Comparison of ENCODE assay signal across 14 cellular contexts in genomic region chr10:21570761-21571521, GRCh38. TPM values are rescaled to one million over a fixed set of nuclear protein-coding genes. Genes with fewer than 3 reads are reported as not detected.
DNase-seq lines count a peak whose midpoint lies in the region; ATAC-seq, FAIRE-seq and TF ChIP-seq lines count a peak whose summit lies in the region.
"Had no signal": no experiment of that assay in that cellular context is flagged by ENCODE, and none has a peak within 500 bp of the region (broad histone marks: within the 10 kb centered on the region; RNA-seq: fewer than 3 reads in every experiment).

No MANE protein-coding gene starts in this region.

- BruUV-seq in HepG2 (replicated peaks; lab: Mats Ljungman, UMichigan), result no TSS peak

- POLR2A ChIA-PET in T-cell (lab: Charles Lee), result interaction anchor here in 1 of 2 donors (0.6 kb wide), 1 partner anchor 42 kb away, joined by 3 read pairs; no protein-coding TSS in a partner anchor
- POLR2A ChIA-PET in HepG2 (lab: Yijun Ruan, JAX), result interaction anchor here (0.8 to 1.4 kb wide), 3 partner anchors 45 to 74 kb away, joined by 3 to 12 read pairs (median 3); partner anchors contain the start of gene SKIDA1

- peak overlapping the region; percentile 46 for H3K27ac Mint-ChIP-seq in activated naive CD8-positive, alpha-beta T cell
- H3K27ac Mint-ChIP-seq in activated naive CD8-positive, alpha-beta T cell treated with anti-CD3 and anti-CD28 coated beads, Interleukin-2, amount 50 U/mL, for 24 hours, result no peak overlapping the region
- peak overlapping the region; percentile 12 to 69 for H3K27ac Mint-ChIP-seq in T-cell
- H3K27ac Mint-ChIP-seq in stimulated activated naive CD8-positive, alpha-beta T cell treated with anti-CD3 and anti-CD28 coated beads, Interleukin-15, Interleukin-2, amounts not matched to agents 100 ng/mL and 50 ng/mL, for 24 hours, result peak overlapping the region; percentile 23

- intact Hi-C loops in HepG2 (cut with micrococcal nuclease; ENCODE audit: unreplicated experiment), result loop anchor here (2.0 to 5.0 kb wide), 2 partner anchors 41 to 74 kb away; no protein-coding TSS in a partner anchor

- no peak overlapping the region for H3K9ac ChIP-seq in HepG2 (ENCODE audit: insufficient read depth, low read depth, low read length)

- no peaks in the 10 kb centered on the region for H3K27me3 Mint-ChIP-seq in activated naive CD8-positive, alpha-beta T cell
- H3K27me3 Mint-ChIP-seq in activated naive CD8-positive, alpha-beta T cell treated with anti-CD3 and anti-CD28 coated beads, Interleukin-2, amount 50 U/mL, for 24 hours, result no peaks in the 10 kb centered on the region
- no peaks in the 10 kb centered on the region for H3K27me3 Mint-ChIP-seq in T-cell
- H3K27me3 Mint-ChIP-seq in stimulated activated naive CD8-positive, alpha-beta T cell treated with anti-CD3 and anti-CD28 coated beads, Interleukin-15, Interleukin-2, amounts not matched to agents 100 ng/mL and 50 ng/mL, for 24 hours, result no peaks in the 10 kb centered on the region

- H3K9me3 Mint-ChIP-seq in activated naive CD8-positive, alpha-beta T cell (ENCODE audit: low read depth), result no peaks in the 10 kb centered on the region
- no peaks in the 10 kb centered on the region for H3K9me3 Mint-ChIP-seq in activated naive CD8-positive, alpha-beta T cell treated with anti-CD3 and anti-CD28 coated beads, Interleukin-2, amount 50 U/mL, for 24 hours
- H3K9me3 Mint-ChIP-seq in T-cell, result no peaks in the 10 kb centered on the region
- H3K9me3 Mint-ChIP-seq in stimulated activated naive CD8-positive, alpha-beta T cell treated with anti-CD3 and anti-CD28 coated beads, Interleukin-15, Interleukin-2, amounts not matched to agents 100 ng/mL and 50 ng/mL, for 24 hours, result no peaks in the 10 kb centered on the region

- CTCF ChIA-PET in T-cell (lab: Charles Lee) (no interaction called here), HepG2 (lab: Yijun Ruan, JAX; ENCODE audit: low intra/inter-chr PET ratio, low total read pairs) (no interaction called here)

- H3K27me3 ChIP-seq in HepG2 (ENCODE audit: control insufficient read depth in 1 of 2, insufficient read depth in 2 of 2, low read length in 2 of 2), result no peaks in the 10 kb centered on the region

- H3K4me3 ChIP-seq in HepG2 (replicated peaks in 1 of 3; ENCODE audit: insufficient read depth in 1 of 3, low read depth in 2 of 3, low read length in 3 of 3), result peak overlapping the region in 2 of 3 experiments; percentile 16 to 27; a peak in 2 of 6 replicates
- H3K4me3 ChIP-seq: coronary artery had no signal

- FAIRE-seq in HepG2 (lab: Jason Lieb, UNC), result no peak

- peaks cover 93% of the 10 kb centered on the region for H3K79me2 ChIP-seq in HepG2 (ENCODE audit: insufficient read depth, low read length)

- H4K20me1 ChIP-seq in HepG2 (ENCODE audit: insufficient read depth, low read length), result no peaks in the 10 kb centered on the region

- peaks cover 23% of the 10 kb centered on the region for H3K36me3 Mint-ChIP-seq in activated naive CD8-positive, alpha-beta T cell
- peaks cover 23% of the 10 kb centered on the region for H3K36me3 Mint-ChIP-seq in activated naive CD8-positive, alpha-beta T cell treated with anti-CD3 and anti-CD28 coated beads, Interleukin-2, amount 50 U/mL, for 24 hours (ENCODE audit: low read depth)
- peaks cover 40% of the 10 kb centered on the region for H3K36me3 Mint-ChIP-seq in T-cell
- H3K36me3 Mint-ChIP-seq in stimulated activated naive CD8-positive, alpha-beta T cell treated with anti-CD3 and anti-CD28 coated beads, Interleukin-15, Interleukin-2, amounts not matched to agents 100 ng/mL and 50 ng/mL, for 24 hours (ENCODE audit: low read depth), result peaks cover 46% of the 10 kb centered on the region

- H3K4me2 ChIP-seq in HepG2 (ENCODE audit: low read depth, low read length), result peak overlapping the region; percentile 52

- TF ChIP-seq POLR2A in HepG2 (IDR thresholded peaks at IDR 0.05; ENCODE audit: insufficient read depth in 1 of 2, low read depth in 2 of 2, low read length in 2 of 2), result no peak

- H3K4me3 Mint-ChIP-seq in activated naive CD8-positive, alpha-beta T cell, result no peak overlapping the region
- no peak overlapping the region for H3K4me3 Mint-ChIP-seq in activated naive CD8-positive, alpha-beta T cell treated with anti-CD3 and anti-CD28 coated beads, Interleukin-2, amount 50 U/mL, for 24 hours
- H3K4me3 Mint-ChIP-seq in T-cell, result no peak overlapping the region
- no peak overlapping the region for H3K4me3 Mint-ChIP-seq in stimulated activated naive CD8-positive, alpha-beta T cell treated with anti-CD3 and anti-CD28 coated beads, Interleukin-15, Interleukin-2, amounts not matched to agents 100 ng/mL and 50 ng/mL, for 24 hours

- H3K4me1 Mint-ChIP-seq in activated naive CD8-positive, alpha-beta T cell (ENCODE audit: low read depth), result peaks cover 50% of the 10 kb centered on the region
- peaks cover 31% of the 10 kb centered on the region for H3K4me1 Mint-ChIP-seq in activated naive CD8-positive, alpha-beta T cell treated with anti-CD3 and anti-CD28 coated beads, Interleukin-2, amount 50 U/mL, for 24 hours
- H3K4me1 Mint-ChIP-seq in T-cell, result peaks cover 60 to 63% (median 62%) of the 10 kb centered on the region in 3 donors
- peaks cover 38% of the 10 kb centered on the region for H3K4me1 Mint-ChIP-seq in stimulated activated naive CD8-positive, alpha-beta T cell treated with anti-CD3 and anti-CD28 coated beads, Interleukin-15, Interleukin-2, amounts not matched to agents 100 ng/mL and 50 ng/mL, for 24 hours (ENCODE audit: low read depth)

- H2AFZ ChIP-seq in HepG2 (ENCODE audit: low read length), result no peak overlapping the region

- ATAC-seq in activated naive CD8-positive, alpha-beta T cell treated with anti-CD3 and anti-CD28 coated beads, Interleukin-2, amount 50 U/mL, for 24 hours, result no peak
- ATAC-seq in T-cell (replicated peaks in 1 of 4) (no peak), HepG2 (peak; percentile 20)
- no peak for ATAC-seq in activated CD4-positive, CD25-positive, alpha-beta regulatory T cell treated with anti-CD3 and anti-CD28 coated beads, Interleukin-2, amount 50 U/mL, for 24 hours
- ATAC-seq: left colon, Panc1 had no signal

- no peak for TF ChIP-seq CTCF in HepG2 (CRISPR knock-in tag; IDR thresholded peaks at IDR 0.05)

- in situ Hi-C loops in HepG2 (cut with HindIII; ENCODE audit: extremely low pct_ligation_motif_present, low pct_unique_long_range_greater_than_20kb), result no loop called here

- WGBS in HepG2 (ENCODE audit: low lambda C conversion rate), result 51% methylated on average over 3 of the region's 3 CpGs

- no peak for TF ChIP-seq RAD21 in HepG2 (CRISPR knock-in tag; IDR thresholded peaks at IDR 0.05)

- peak in 1 of 2 experiments; percentile 77; a peak in 1 of 4 replicates for TF ChIP-seq EP300 in HepG2 (IDR thresholded peaks at IDR 0.05; ENCODE audit: low read depth in 2 of 2, low read length in 2 of 2)
- no peak for TF ChIP-seq EP300 in HepG2 (CRISPR knock-in tag; IDR thresholded peaks at IDR 0.05; ENCODE audit: borderline replicate concordance)

- no peak for DNase-seq in activated naive CD8-positive, alpha-beta T cell treated with anti-CD3 and anti-CD28 coated beads, Interleukin-2, amount 50 U/mL, for 24 hours
- DNase-seq in T-cell (no peak), HepG2 (ENCODE audit: low spot score) (peak; percentile 72), NCI-H510A treated with DMSO at 0.1 percent for 48 hours (lab: John Stamatoyannopoulos, UW) (no peak), NCI-H146 treated with DMSO at 0.1 percent for 48 hours (lab: John Stamatoyannopoulos, UW; ENCODE audit: unreplicated experiment) (no peak)
- DNase-seq: activated gamma-delta T cell treated with Interleukin-2 at 50 U/mL for 16 hours; left colon; NCI-H1417 treated with DMSO at 0.1 percent for 48 hours; stimulated activated CD4-positive, alpha-beta T cell treated with anti-CD3 and anti-CD28 coated beads, Interleukin-2, amount 100 ng/mL, for 48 hours had no signal

- H3K9me3 ChIP-seq in HepG2 (ENCODE audit: low read length), result no peaks in the 10 kb centered on the region

- H3K4me1 ChIP-seq in HepG2 (ENCODE audit: insufficient read depth, low read length), result peaks cover 86% of the 10 kb centered on the region

- peaks cover 0 to 16% of the 10 kb centered on the region in 2 experiments; a peak in 3 of 5 replicates for H3K36me3 ChIP-seq in HepG2 (replicated peaks in 1 of 2; ENCODE audit: control insufficient read depth in 1 of 2, insufficient read depth in 2 of 2, low read length in 2 of 2)

- peak overlapping the region; percentile 57 for H3K27ac ChIP-seq in HepG2 (ENCODE audit: extremely low read length, insufficient read depth, low read length)
- H3K27ac ChIP-seq: coronary artery had no signal

RNA-seq across cellular contexts. Expression of gene MLLT10, which starts 36.9 kb away (rescaled TPM):
- total RNA-seq in T-cell, result 10 to 100 TPM; 57.7 to 76.5 (median 66.1) TPM
- total RNA-seq in HepG2 (2016; rRNA removed; fragmentation: Illumina TruSeq; extraction: Trizol), result 39.3 and 51.3 TPM in 2 replicates
- total RNA-seq in HepG2 (2016; cell fraction: cytosol; rRNA removed; fragmentation: Illumina TruSeq; extraction: Trizol; ENCODE audit: low read depth), result 32.5 and 35.1 TPM in 2 replicates
- 40.6 and 48.2 TPM in 2 replicates for total RNA-seq in HepG2 (2016; cell fraction: insoluble cytoplasmic fraction; rRNA removed; fragmentation: Illumina TruSeq; extraction: Trizol)
- 43.6 and 51.5 TPM in 2 replicates for total RNA-seq in HepG2 (2016; cell fraction: membrane; rRNA removed; fragmentation: Illumina TruSeq; extraction: Trizol)
- total RNA-seq in HepG2 (2016; cell fraction: nucleus; rRNA removed; fragmentation: Illumina TruSeq; extraction: Trizol), result 132 and 141 TPM in 2 replicates
- polyA plus RNA-seq in HepG2 (2011; rRNA removed), result 72.1 and 84.1 TPM in 2 replicates
- polyA plus RNA-seq in HepG2 (2011; cell fraction: cytosol; rRNA removed), result 52.6 and 55.4 TPM in 2 replicates
- 70.8 and 78.9 TPM in 2 replicates for polyA plus RNA-seq in HepG2 (2011; cell fraction: nucleus; rRNA removed)
- polyA plus RNA-seq in HepG2 (2012), result 36.4 and 36.6 TPM in 2 replicates
- 39.6 and 43.2 TPM in 2 replicates for polyA plus RNA-seq in HepG2 (2016; cell fraction: cytosol; fragmentation: Illumina TruSeq; extraction: Trizol; ENCODE audit: low read depth)
- 41.2 and 47.5 TPM in 2 replicates for polyA plus RNA-seq in HepG2 (2016; cell fraction: insoluble cytoplasmic fraction; fragmentation: Illumina TruSeq; extraction: Trizol; ENCODE audit: low read depth)
- polyA plus RNA-seq in HepG2 (2016; cell fraction: membrane; fragmentation: Illumina TruSeq; extraction: Trizol; ENCODE audit: low read depth), result 46.0 and 49.8 TPM in 2 replicates
- polyA plus RNA-seq in HepG2 (2016; cell fraction: nucleus; fragmentation: Illumina TruSeq; extraction: Trizol; ENCODE audit: insufficient read depth, low read depth), result 59.3 and 60.4 TPM in 2 replicates
- polyA minus RNA-seq in HepG2 (2011; rRNA and poly(A)+ RNA removed; ENCODE audit: low replicate concordance), result 65.5 and 210 TPM in 2 replicates
- 28.0 and 33.0 TPM in 2 replicates for polyA minus RNA-seq in HepG2 (2011; cell fraction: cytosol; rRNA and poly(A)+ RNA removed)
- polyA minus RNA-seq in HepG2 (2011; cell fraction: nucleus; rRNA and poly(A)+ RNA removed), result 342 and 460 TPM in 2 replicates

RNA-seq across cellular contexts. Expression of gene SKIDA1, which starts 45.5 kb away (rescaled TPM):
- total RNA-seq in T-cell (under 1 TPM; 0.12 to 0.72 (median 0.57) TPM), HepG2 (2016; rRNA removed; fragmentation: Illumina TruSeq; extraction: Trizol) (1.4 and 1.5 TPM in 2 replicates)
- total RNA-seq in HepG2 (2016; cell fraction: cytosol; rRNA removed; fragmentation: Illumina TruSeq; extraction: Trizol; ENCODE audit: low read depth), result 0.35 and 0.40 TPM in 2 replicates
- total RNA-seq in HepG2 (2016; cell fraction: insoluble cytoplasmic fraction; rRNA removed; fragmentation: Illumina TruSeq; extraction: Trizol), result 1.1 and 1.2 TPM in 2 replicates
- total RNA-seq in HepG2 (2016; cell fraction: membrane; rRNA removed; fragmentation: Illumina TruSeq; extraction: Trizol), result 1.1 TPM in 2 replicates
- total RNA-seq in HepG2 (2016; cell fraction: nucleus; rRNA removed; fragmentation: Illumina TruSeq; extraction: Trizol), result 1.4 TPM in 2 replicates
- 0.29 and 0.73 TPM in 2 replicates for polyA plus RNA-seq in HepG2 (2011; rRNA removed)
- polyA plus RNA-seq in HepG2 (2011; cell fraction: cytosol; rRNA removed), result 0.17 and 0.19 TPM in 2 replicates
- polyA plus RNA-seq in HepG2 (2011; cell fraction: nucleus; rRNA removed), result 0.45 and 0.59 TPM in 2 replicates
- polyA plus RNA-seq in HepG2 (2012), result 0.24 and 0.85 TPM in 2 replicates
- 0.11 and 0.58 TPM in 2 replicates for polyA plus RNA-seq in HepG2 (2016; cell fraction: cytosol; fragmentation: Illumina TruSeq; extraction: Trizol; ENCODE audit: low read depth)
- polyA plus RNA-seq in HepG2 (2016; cell fraction: insoluble cytoplasmic fraction; fragmentation: Illumina TruSeq; extraction: Trizol; ENCODE audit: low read depth), result 0.67 and 0.78 TPM in 2 replicates
- polyA plus RNA-seq in HepG2 (2016; cell fraction: membrane; fragmentation: Illumina TruSeq; extraction: Trizol; ENCODE audit: low read depth), result 0.33 and 0.58 TPM in 2 replicates
- polyA plus RNA-seq in HepG2 (2016; cell fraction: nucleus; fragmentation: Illumina TruSeq; extraction: Trizol; ENCODE audit: insufficient read depth, low read depth), result 2.7 and 2.8 TPM in 2 replicates
- polyA minus RNA-seq in HepG2 (2011; rRNA and poly(A)+ RNA removed; ENCODE audit: low replicate concordance), result 0.12 and 0.28 TPM in 2 replicates
- polyA minus RNA-seq in HepG2 (2011; cell fraction: cytosol; rRNA and poly(A)+ RNA removed), result 0.49 and 0.88 TPM in 2 replicates
- 0.50 and 0.52 TPM in 2 replicates for polyA minus RNA-seq in HepG2 (2011; cell fraction: nucleus; rRNA and poly(A)+ RNA removed)
